16 cellular contexts compared by ENCODE assay signal in genomic region chr6:25178336-25178735, GRCh38.
DNase-seq lines count a peak whose midpoint lies in the region; ATAC-seq and TF ChIP-seq lines count a peak whose summit lies in the region.
"Had no signal": no experiment of that assay in that cellular context is flagged by ENCODE, and none has a peak within 500 bp of the region (broad histone marks: within the 10 kb centered on the region; RNA-seq: fewer than 3 reads in every experiment).

No MANE protein-coding gene starts in this region.

- intact Hi-C loops in lower lobe of right lung (cut with DNase I) (no loop called here), posterior cingulate gyrus (cut with DNase I) (no loop called here)

- H3K9ac ChIP-seq in stomach smooth muscle (ENCODE audit: low read length in 2 of 2), result no peak overlapping the region

- H3K36me3 ChIP-seq in RWPE2 (ENCODE audit: low read depth) (no peaks in the 10 kb centered on the region), lower lobe of right lung (no peaks in the 10 kb centered on the region), stomach smooth muscle (ENCODE audit: control insufficient read depth in 2 of 2, insufficient read depth in 2 of 2, low read length in 2 of 2) (no peaks in the 10 kb centered on the region)
- H3K36me3 ChIP-seq: prostate gland had no signal

- H3K4me1 Mint-ChIP-seq in T-helper 1 cell treated with Interleukin-12 subunit alpha and Interleukin-12 subunit beta and Interleukin-4 antibody, amounts not matched to agents 30 μg/mL and 1 μg/mL, for 36 hours (ENCODE audit: low read depth), result peaks cover 70% of the 10 kb centered on the region

- H3K4me1 ChIP-seq in RWPE2 (ENCODE audit: insufficient read depth, poor library complexity, severe bottlenecking) (peaks cover 39% of the 10 kb centered on the region), lower lobe of right lung (peaks cover 47% of the 10 kb centered on the region), stomach smooth muscle (ENCODE audit: control insufficient read depth, insufficient read depth, low read length) (peaks cover 9% of the 10 kb centered on the region)
- H3K4me1 ChIP-seq: prostate gland had no signal

- H3K27ac ChIP-seq in RWPE2 (ENCODE audit: poor library complexity, severe bottlenecking) (peak overlapping the region; percentile 24), lower lobe of right lung (peak overlapping the region; percentile 63), stomach smooth muscle (ENCODE audit: low read length) (peak overlapping the region; percentile 53)
- H3K27ac ChIP-seq: A549 had no signal

- H3K27me3 Mint-ChIP-seq in T-helper 1 cell treated with Interleukin-12 subunit alpha and Interleukin-12 subunit beta and Interleukin-4 antibody, amounts not matched to agents 30 μg/mL and 1 μg/mL, for 36 hours (ENCODE audit: low read depth), result no peaks in the 10 kb centered on the region
- H3K27me3 Mint-ChIP-seq: activated CD4-positive, alpha-beta memory T cell treated with anti-CD3 and anti-CD28 coated beads for 36 hours; CD4-positive, alpha-beta T cell had no signal

- H3K27ac Mint-ChIP-seq in T-helper 1 cell treated with Interleukin-12 subunit alpha and Interleukin-12 subunit beta and Interleukin-4 antibody, amounts not matched to agents 30 μg/mL and 1 μg/mL, for 36 hours, result peak overlapping the region; percentile 28
- H3K27ac Mint-ChIP-seq: CD4-positive, alpha-beta T cell had no signal

- H3K9me3 ChIP-seq in RWPE2 (ENCODE audit: severe bottlenecking) (no peaks in the 10 kb centered on the region), lower lobe of right lung (no peaks in the 10 kb centered on the region), stomach smooth muscle (ENCODE audit: control insufficient read depth in 2 of 2, low read length in 2 of 2) (no peaks in the 10 kb centered on the region)
- H3K9me3 ChIP-seq: A549, prostate gland had no signal

- H3K27me3 ChIP-seq in RWPE2 (ENCODE audit: insufficient read depth, poor library complexity, severe bottlenecking) (no peaks in the 10 kb centered on the region), lower lobe of right lung (ENCODE audit: low read depth) (no peaks in the 10 kb centered on the region), stomach smooth muscle (ENCODE audit: control insufficient read depth in 1 of 2, insufficient read depth in 2 of 2, low read length in 2 of 2) (no peaks in the 10 kb centered on the region)

- DNase-seq in T-helper 1 cell (no peak), RWPE2 (ENCODE audit: low spot score) (no peak), lower lobe of right lung (no peak), NCI-H510A treated with DMSO at 0.1 percent for 48 hours (lab: John Stamatoyannopoulos, UW) (no peak), posterior cingulate gyrus (no peak)
- DNase-seq: activated CD4-positive, alpha-beta memory T cell treated with anti-CD3 and anti-CD28 coated beads for 36 hours; CD4-positive, alpha-beta T cell; glutamatergic neuron; NCI-H187 treated with DMSO at 0.1 percent for 48 hours; NCI-H524; stimulated activated CD4-positive, alpha-beta T cell treated with anti-CD3 and anti-CD28 coated beads, Interleukin-1b, Interleukin-23, amount 100 ng/mL, for 48 hours had no signal

- no peaks in the 10 kb centered on the region for H3K9me3 Mint-ChIP-seq in T-helper 1 cell treated with Interleukin-12 subunit alpha and Interleukin-12 subunit beta and Interleukin-4 antibody, amounts not matched to agents 30 μg/mL and 1 μg/mL, for 36 hours
- H3K9me3 Mint-ChIP-seq: activated CD4-positive, alpha-beta memory T cell treated with anti-CD3 and anti-CD28 coated beads for 36 hours; CD4-positive, alpha-beta T cell had no signal

- TF ChIP-seq CTCF in RWPE2 (IDR thresholded peaks at IDR 0.05; ENCODE audit: poor library complexity, severe bottlenecking) (no peak), lower lobe of right lung (IDR thresholded peaks at IDR 0.05) (no peak)

- peak overlapping the region; percentile 43 for H3K4me3 Mint-ChIP-seq in T-helper 1 cell treated with Interleukin-12 subunit alpha and Interleukin-12 subunit beta and Interleukin-4 antibody, amounts not matched to agents 30 μg/mL and 1 μg/mL, for 36 hours
- H3K4me3 Mint-ChIP-seq: activated CD4-positive, alpha-beta memory T cell treated with anti-CD3 and anti-CD28 coated beads for 36 hours; CD4-positive, alpha-beta T cell had no signal

- ATAC-seq in RWPE2 (ENCODE audit: low read depth) (no peak), lower lobe of right lung (peak in 1 of 2 donors; percentile 20), HG02759 (IDR thresholded peaks at IDR 0.05; ENCODE audit: unreplicated experiment) (no peak)
- ATAC-seq: A549 had no signal

- no peaks in the 10 kb centered on the region for H3K36me3 Mint-ChIP-seq in T-helper 1 cell treated with Interleukin-12 subunit alpha and Interleukin-12 subunit beta and Interleukin-4 antibody, amounts not matched to agents 30 μg/mL and 1 μg/mL, for 36 hours (ENCODE audit: low read depth)
- H3K36me3 Mint-ChIP-seq: activated CD4-positive, alpha-beta memory T cell treated with anti-CD3 and anti-CD28 coated beads for 36 hours had no signal

- H3K4me3 ChIP-seq in RWPE2 (ENCODE audit: severe bottlenecking) (no peak overlapping the region), lower lobe of right lung (no peak overlapping the region), stomach smooth muscle (ENCODE audit: low read length in 2 of 2) (no peak overlapping the region)
- H3K4me3 ChIP-seq: A549, prostate gland had no signal
